Comparison of ENCODE assay signal across 12 cellular contexts in genomic region chr3:179544981-179545645, GRCh38. TPM values are rescaled to one million over a fixed set of nuclear protein-coding genes. Genes with fewer than 3 reads are reported as not detected.
DNase-seq lines count a peak whose midpoint lies in the region; ATAC-seq, FAIRE-seq and TF ChIP-seq lines count a peak whose summit lies in the region.
"Had no signal": no experiment of that assay in that cellular context is flagged by ENCODE, and none has a peak within 500 bp of the region (broad histone marks: within the 10 kb centered on the region; RNA-seq: fewer than 3 reads in every experiment).

No MANE protein-coding gene starts in this region.

- no peaks in the 10 kb centered on the region for H3K79me2 ChIP-seq in astrocyte (ENCODE audit: insufficient read depth, low read length)

- 65% methylated on average over 2 of the region's 2 CpGs for WGBS in prostate gland

- peaks cover 11% of the 10 kb centered on the region for H3K9me3 Mint-ChIP-seq in astrocyte (ENCODE audit: unreplicated experiment)
- H3K9me3 Mint-ChIP-seq: brain had no signal

- ATAC-seq in left ventricle myocardium superior, result no peak

- H3K27me3 ChIP-seq in astrocyte (ENCODE audit: insufficient read depth, low read length), result no peaks in the 10 kb centered on the region
- no peaks in the 10 kb centered on the region for H3K27me3 ChIP-seq in prostate gland (replicated peaks; ENCODE audit: insufficient read depth)

- H3K4me1 ChIP-seq in astrocyte (ENCODE audit: insufficient read depth, low read length), result peaks cover 4% of the 10 kb centered on the region
- H3K4me1 ChIP-seq in prostate gland (replicated peaks), result no peaks in the 10 kb centered on the region

- peak overlapping the region; percentile 92 for H3K27ac Mint-ChIP-seq in astrocyte (ENCODE audit: unreplicated experiment)

- FAIRE-seq in astrocyte (lab: Jason Lieb, UNC), result no peak
- FAIRE-seq: endothelial cell of umbilical vein, TTC549 had no signal

- H3K9ac ChIP-seq in astrocyte (ENCODE audit: low read length), result peak overlapping the region; percentile 60

- H3K4me2 ChIP-seq in astrocyte (ENCODE audit: low read length), result peak overlapping the region; percentile 36

- H3K27ac ChIP-seq in astrocyte (ENCODE audit: low read depth, low read length) (peak overlapping the region; percentile 91), prostate gland (no peak overlapping the region)

- H3K4me3 Mint-ChIP-seq in astrocyte (ENCODE audit: unreplicated experiment), result peak overlapping the region; percentile 47
- H3K4me3 Mint-ChIP-seq: brain had no signal

- H4K20me1 ChIP-seq in astrocyte (ENCODE audit: insufficient read depth, low read length), result no peaks in the 10 kb centered on the region

- H3K36me3 ChIP-seq in astrocyte (ENCODE audit: insufficient read depth, low read length) (no peaks in the 10 kb centered on the region), prostate gland (no peaks in the 10 kb centered on the region)

- DNase-seq in AG08396 (ENCODE audit: low spot score), result peak; percentile 40
- DNase-seq in H4 (ENCODE audit: low spot score), result peak; percentile 80
- DNase-seq in astrocyte (ENCODE audit: low read depth), result peak; percentile 89
- peak; percentile 82 to 93 for DNase-seq in foreskin fibroblast
- DNase-seq in GF-D8 (lab: John Stamatoyannopoulos, UW), result no peak
- DNase-seq in NCI-H526 (lab: John Stamatoyannopoulos, UW), result no peak
- DNase-seq in prostate gland (ENCODE audit: low spot score), result no peak
- no peak for DNase-seq in left ventricle myocardium superior
- DNase-seq: NCI-H510A had no signal

- H3K27me3 Mint-ChIP-seq in astrocyte (ENCODE audit: low read depth, unreplicated experiment), result no peaks in the 10 kb centered on the region

- H3K4me1 Mint-ChIP-seq in astrocyte (ENCODE audit: low read depth, unreplicated experiment), result peaks cover 15% of the 10 kb centered on the region

- H3K4me3 ChIP-seq in astrocyte (ENCODE audit: insufficient read depth, low read depth, low read length) (no peak overlapping the region), foreskin fibroblast (ENCODE audit: low read depth in 1 of 2, low read length in 2 of 2) (no peak overlapping the region), prostate gland (no peak overlapping the region)

- H3K36me3 Mint-ChIP-seq in astrocyte (ENCODE audit: low read depth, unreplicated experiment), result no peaks in the 10 kb centered on the region
- H3K36me3 Mint-ChIP-seq: brain had no signal

- TF ChIP-seq CTCF in astrocyte (IDR thresholded peaks at IDR 0.05; ENCODE audit: insufficient read depth, low read depth, low read length) (no peak), foreskin fibroblast (IDR thresholded peaks at IDR 0.05; ENCODE audit: low read depth, low read length) (no peak), prostate gland (IDR thresholded peaks at IDR 0.05) (no peak)

- H3K9me3 ChIP-seq in astrocyte (ENCODE audit: insufficient read depth, low read depth, low read length), result no peaks in the 10 kb centered on the region
- H3K9me3 ChIP-seq in prostate gland, result no peaks in the 10 kb centered on the region

- no peak for TF ChIP-seq POLR2A in prostate gland (IDR thresholded peaks at IDR 0.05)

- H2AFZ ChIP-seq in astrocyte (ENCODE audit: low read depth, low read length), result peak overlapping the region; percentile 14

- intact Hi-C loops in prostate gland (cut with DNase I), result no loop called here
- intact Hi-C loops in left ventricle myocardium superior (cut with micrococcal nuclease), result no loop called here

RNA-seq across cellular contexts. Expression of gene ACTL6A, which starts 17.6 kb away (rescaled TPM):
- 184 and 235 TPM in 2 replicates for total RNA-seq in H4 (2014; rRNA removed; shearing (Covaris generic))
- total RNA-seq in astrocyte (43.2 and 47.0 TPM in 2 replicates), prostate gland (10 to 100 TPM; 35.6 to 73.6 TPM), left ventricle myocardium superior (20.3 TPM)

RNA-seq across cellular contexts. Expression of gene MRPL47, which starts 59.3 kb away (rescaled TPM):
- 69.4 and 96.8 TPM in 2 replicates for total RNA-seq in H4 (2014; rRNA removed; shearing (Covaris generic))
- total RNA-seq in astrocyte (45.9 and 47.1 TPM in 2 replicates), prostate gland (10 to 100 TPM; 19.8 to 40.2 TPM), left ventricle myocardium superior (47.8 TPM)

RNA-seq across cellular contexts. Expression of gene NDUFB5, which starts 59.5 kb away (rescaled TPM):
- total RNA-seq in H4 (2014; rRNA removed; shearing (Covaris generic)), result 222 and 281 TPM in 2 replicates
- total RNA-seq in astrocyte (73.7 and 86.4 TPM in 2 replicates), prostate gland (100 to 1,000 TPM in 1 of 2 donors, 10 to 100 TPM in 1; 75.9 to 122 TPM), left ventricle myocardium superior (363 TPM)

Comparison
In these comparisons a context has a peak if more than half of its experiments do, and no peak if none do; other contexts are left out.
1. DNase-seq: peak in AG08396 (single experiment), H4 (single experiment), astrocyte (single experiment) and foreskin fibroblast (2 of 2); none in GF-D8 (single experiment), NCI-H526 (0 of 2), prostate gland (single experiment) and left ventricle myocardium superior (single experiment).